14 cellular contexts compared by ENCODE assay signal in genomic region chr5:138981131-138981530, GRCh38.
DNase-seq lines count a peak whose midpoint lies in the region; ATAC-seq and TF ChIP-seq lines count a peak whose summit lies in the region.
"Had no signal": no experiment of that assay in that cellular context is flagged by ENCODE, and none has a peak within 500 bp of the region (broad histone marks: within the 10 kb centered on the region; RNA-seq: fewer than 3 reads in every experiment).

No MANE protein-coding gene starts in this region.

- no peak overlapping the region for H3K4me3 ChIP-seq in AG04450 (ENCODE audit: low read depth, low read length)
- no peak overlapping the region for H3K4me3 ChIP-seq in astrocyte of the cerebellum (ENCODE audit: low read depth, low read length)
- H3K4me3 ChIP-seq: gastrocnemius medialis had no signal

- CTCF ChIA-PET in AG04450 (lab: Charles Lee), result interaction anchor here (0.6 to 0.7 kb wide), 2 partner anchors 263 to 987 kb away, joined by 3 to 5 read pairs; no protein-coding TSS in a partner anchor

- POLR2A ChIA-PET in AG04450 (lab: Yijun Ruan, JAX), result no interaction called here

- H3K27me3 ChIP-seq in AG04450 (ENCODE audit: control insufficient read depth, insufficient read depth, low read length), result no peaks in the 10 kb centered on the region
- H3K27me3 ChIP-seq: gastrocnemius medialis had no signal

- no peak overlapping the region for H3K27ac ChIP-seq in AG04450 (ENCODE audit: low read depth, low read length)
- H3K27ac ChIP-seq: gastrocnemius medialis, HL-60, parathyroid adenoma, WERI-Rb-1 had no signal

- in situ Hi-C loops in astrocyte of the cerebellum (cut with HindIII; ENCODE audit: low sequenced_read_pairs), result no loop called here

- DNase-seq in AG04450 (ENCODE audit: low read depth, low spot score), result peak; percentile 18
- DNase-seq in HS-27A (ENCODE audit: low read depth), result peak; percentile 41
- DNase-seq in astrocyte of the cerebellum (ENCODE audit: low read depth), result peak; percentile 33
- peak; percentile 71 for DNase-seq in islet precursor cell
- DNase-seq in NK-92 (lab: John Stamatoyannopoulos, UW; ENCODE audit: unreplicated experiment), result no peak
- DNase-seq: gastrocnemius medialis, GDM1, H7, WERI-Rb-1 had no signal

- no peaks in the 10 kb centered on the region for H3K9me3 ChIP-seq in AG04450 (ENCODE audit: control insufficient read depth, insufficient read depth, low read length)
- H3K9me3 ChIP-seq: gastrocnemius medialis had no signal

- no peak for ATAC-seq in HG02610 (IDR thresholded peaks at IDR 0.05; ENCODE audit: unreplicated experiment)
- ATAC-seq in HG03175 (IDR thresholded peaks at IDR 0.05; ENCODE audit: unreplicated experiment), result no peak
- no peak for ATAC-seq in HG03439 (IDR thresholded peaks at IDR 0.05; ENCODE audit: unreplicated experiment)
- ATAC-seq: gastrocnemius medialis had no signal

- TF ChIP-seq CTCF in AG04450 (IDR thresholded peaks at IDR 0.05; ENCODE audit: low read depth, low read length), result no peak
- no peak for TF ChIP-seq CTCF in astrocyte of the cerebellum (IDR thresholded peaks at IDR 0.05; ENCODE audit: low read depth, low read length, missing control alignments)
